18 cellular contexts compared by ENCODE assay signal in genomic region chr15:73570355-73571032, GRCh38.
DNase-seq lines count a peak whose midpoint lies in the region; ATAC-seq and TF ChIP-seq lines count a peak whose summit lies in the region.
"Had no signal": no experiment of that assay in that cellular context is flagged by ENCODE, and none has a peak within 500 bp of the region (broad histone marks: within the 10 kb centered on the region; RNA-seq: fewer than 3 reads in every experiment).

No MANE protein-coding gene starts in this region.

- H3K27ac Mint-ChIP-seq in CD4-positive, CD25-positive, alpha-beta regulatory T cell, result peak overlapping the region in 2 of 3 donors; percentile 34 to 40
- H3K27ac Mint-ChIP-seq: memory B cell, T-helper 17 cell had no signal

- no peaks in the 10 kb centered on the region for H3K79me2 ChIP-seq in osteoblast (ENCODE audit: insufficient read depth, low read length)

- peaks cover 10% of the 10 kb centered on the region for H4K20me1 ChIP-seq in osteoblast (ENCODE audit: insufficient read depth, low read length)

- no peak overlapping the region for H2AFZ ChIP-seq in osteoblast (ENCODE audit: low read length)

- no peak overlapping the region for H3K27ac ChIP-seq in CD4-positive, CD25-positive, alpha-beta regulatory T cell (ENCODE audit: insufficient read depth, low read length, poor library complexity, severe bottlenecking)
- H3K27ac ChIP-seq in osteoblast (ENCODE audit: low read depth, low read length), result no peak overlapping the region
- H3K27ac ChIP-seq: 22Rv1, tibial nerve had no signal

- H3K27me3 Mint-ChIP-seq in CD4-positive, CD25-positive, alpha-beta regulatory T cell, result no peaks in the 10 kb centered on the region
- H3K27me3 Mint-ChIP-seq: memory B cell, naive B cell, T-helper 17 cell had no signal

- no peak overlapping the region for H3K4me2 ChIP-seq in osteoblast (ENCODE audit: insufficient read depth, low read length)

- H3K4me1 Mint-ChIP-seq in CD4-positive, CD25-positive, alpha-beta regulatory T cell, result peaks cover 0 to 8% (median 3%) of the 10 kb centered on the region in 4 donors
- H3K4me1 Mint-ChIP-seq: memory B cell had no signal

- no peaks in the 10 kb centered on the region for H3K9me3 Mint-ChIP-seq in CD4-positive, CD25-positive, alpha-beta regulatory T cell
- H3K9me3 Mint-ChIP-seq: memory B cell, naive B cell had no signal

- peak; percentile 15 for DNase-seq in NK-92 treated with Interleukin-12 subunit alpha and Interleukin-12 subunit beta, amount 100 ng/mL, for 24 hours (lab: John Stamatoyannopoulos, UW)
- DNase-seq in NK-92 (lab: John Stamatoyannopoulos, UW; ENCODE audit: unreplicated experiment) (no peak), dermis blood vessel endothelial cell (peak; percentile 36), osteoblast (ENCODE audit: insufficient read length, low spot score, missing footprints) (peak; percentile 49), retina (no peak)
- no peak for DNase-seq in CD4-positive, CD25-positive, alpha-beta regulatory T cell
- DNase-seq: naive B cell; NCI-H2227 treated with DMSO at 0.1 percent for 48 hours; stimulated activated CD4-positive, alpha-beta T cell treated with anti-CD3 and anti-CD28 coated beads, Interleukin-1b, Interleukin-23, amount 100 ng/mL, for 48 hours; stimulated activated naive CD4-positive, alpha-beta T cell treated with Interleukin-2 at 50 U/mL for 16 hours; T-helper 17 cell had no signal

- peaks cover 47% of the 10 kb centered on the region for H3K36me3 Mint-ChIP-seq in CD4-positive, CD25-positive, alpha-beta regulatory T cell

- H3K9me3 ChIP-seq in CD4-positive, CD25-positive, alpha-beta regulatory T cell (ENCODE audit: control insufficient read depth in 2 of 2, low read length in 2 of 2), result no peaks in the 10 kb centered on the region
- H3K9me3 ChIP-seq in osteoblast (ENCODE audit: low read depth, low read length), result no peaks in the 10 kb centered on the region
- H3K9me3 ChIP-seq: HAP-1, tibial nerve had no signal

- H3K4me3 Mint-ChIP-seq in CD4-positive, CD25-positive, alpha-beta regulatory T cell, result no peak overlapping the region
- H3K4me3 Mint-ChIP-seq: memory B cell, naive B cell, T-helper 17 cell had no signal

- no peak overlapping the region for H3K4me3 ChIP-seq in CD4-positive, CD25-positive, alpha-beta regulatory T cell (ENCODE audit: low read depth, low read length)
- no peak overlapping the region for H3K4me3 ChIP-seq in osteoblast (ENCODE audit: insufficient read depth, low read length)
- H3K4me3 ChIP-seq: HAP-1, tibial nerve had no signal

- no peak for TF ChIP-seq CTCF in osteoblast (IDR thresholded peaks at IDR 0.05; ENCODE audit: extremely low read depth, low read depth, low read length)

- no peak for ATAC-seq in CD4-positive, CD25-positive, alpha-beta regulatory T cell (ENCODE audit: low read depth in 2 of 2)
- ATAC-seq in HG03045 (IDR thresholded peaks at IDR 0.05; ENCODE audit: unreplicated experiment) (no peak), HG03442 (IDR thresholded peaks at IDR 0.05; ENCODE audit: unreplicated experiment) (no peak)
- ATAC-seq: Panc1, T-helper 17 cell had no signal

- H3K36me3 ChIP-seq in CD4-positive, CD25-positive, alpha-beta regulatory T cell (ENCODE audit: control insufficient read depth, insufficient read depth, low read length), result peaks cover 83% of the 10 kb centered on the region
- peaks cover 70% of the 10 kb centered on the region for H3K36me3 ChIP-seq in osteoblast (ENCODE audit: insufficient read depth, low read length)

- no peaks in the 10 kb centered on the region for H3K27me3 ChIP-seq in CD4-positive, CD25-positive, alpha-beta regulatory T cell (ENCODE audit: control insufficient read depth, insufficient read depth, low read length)
- no peaks in the 10 kb centered on the region for H3K27me3 ChIP-seq in osteoblast (ENCODE audit: insufficient read depth, low read length)
- H3K27me3 ChIP-seq: tibial nerve had no signal

- no peaks in the 10 kb centered on the region for H3K4me1 ChIP-seq in CD4-positive, CD25-positive, alpha-beta regulatory T cell (ENCODE audit: control insufficient read depth, insufficient read depth, low read length, poor library complexity, severe bottlenecking)
- no peaks in the 10 kb centered on the region for H3K4me1 ChIP-seq in osteoblast (ENCODE audit: insufficient read depth, low read length)
- H3K4me1 ChIP-seq: HAP-1 had no signal

Comparison
In these comparisons a context has a peak if more than half of its experiments do, and no peak if none do; other contexts are left out.
1. DNase-seq: peak in NK-92 treated with Interleukin-12 subunit alpha and Interleukin-12 subunit beta, amount 100 ng/mL, for 24 hours (single experiment), dermis blood vessel endothelial cell (single experiment) and osteoblast (single experiment); none in NK-92 (single experiment), CD4-positive, CD25-positive, alpha-beta regulatory T cell (0 of 3) and retina (single experiment).